Comparison of ENCODE assay signal across 9 cellular contexts in genomic region chr11:86919557-86920210, GRCh38. TPM values are rescaled to one million over a fixed set of nuclear protein-coding genes. Genes with fewer than 3 reads are reported as not detected.
A peak's percentile ranks its signal among the peaks of the same experiment; 100 is the strongest.
DNase-seq lines count a peak whose midpoint lies in the region; ATAC-seq and TF ChIP-seq lines count a peak whose summit lies in the region.
"Had no signal": no experiment of that assay in that cellular context is flagged by ENCODE, and none has a peak within 500 bp of the region (broad histone marks: within the 10 kb centered on the region; RNA-seq: fewer than 3 reads in every experiment).

No MANE protein-coding gene starts in this region.

- TF ChIP-seq CTCF in fibroblast of pulmonary artery (IDR thresholded peaks at IDR 0.05; ENCODE audit: low read length, missing control alignments) (peak; percentile 79), osteoblast (IDR thresholded peaks at IDR 0.05; ENCODE audit: extremely low read depth, low read depth, low read length) (peak; percentile 73)

- no peaks in the 10 kb centered on the region for H3K9me3 Mint-ChIP-seq in activated CD4-positive, alpha-beta T cell treated with anti-CD3 and anti-CD28 coated beads, Interleukin-2, amount 10 ng/mL, durations not matched to agents 24 days and 14 days
- H3K9me3 Mint-ChIP-seq: stimulated activated naive CD8-positive, alpha-beta T cell treated with anti-CD3 and anti-CD28 coated beads, Interleukin-15, amount 100 ng/mL, for 72 hours had no signal

- H3K27me3 Mint-ChIP-seq in activated CD4-positive, alpha-beta T cell treated with anti-CD3 and anti-CD28 coated beads, Interleukin-2, amount 10 ng/mL, durations not matched to agents 24 days and 14 days = peaks cover 9% of the 10 kb centered on the region

- intact Hi-C loops in activated CD4-positive, alpha-beta T cell treated with anti-CD3 and anti-CD28 coated beads, Interleukin-2, amount 10 ng/mL, durations not matched to agents 24 days and 14 days (cut with micrococcal nuclease) = loop anchor here (1.0 to 5.0 kb wide), 2 partner anchors 49 to 1067 kb away; no protein-coding TSS in a partner anchor

- H3K9me3 ChIP-seq in osteoblast (ENCODE audit: low read depth, low read length) = no peaks in the 10 kb centered on the region

- H3K27ac ChIP-seq in osteoblast (ENCODE audit: low read depth, low read length) = peak overlapping the region; percentile 85

- peak overlapping the region; percentile 88 for H2AFZ ChIP-seq in osteoblast (ENCODE audit: low read length)

- H3K79me2 ChIP-seq in osteoblast (ENCODE audit: insufficient read depth, low read length) = no peaks in the 10 kb centered on the region

- DNase-seq in activated CD4-positive, alpha-beta T cell treated with anti-CD3 and anti-CD28 coated beads, Interleukin-2, amount 10 ng/mL, durations not matched to agents 24 days and 14 days = peak; percentile 72
- no peak for DNase-seq in activated CD4-positive, alpha-beta T cell treated with anti-CD3 and anti-CD28 coated beads for 1 hour
- DNase-seq in HuH-7.5 (ENCODE audit: low spot score) = peak; percentile 16
- peak; percentile 89 for DNase-seq in fibroblast of pulmonary artery (ENCODE audit: low read depth)
- peak; percentile 52 for DNase-seq in osteoblast (ENCODE audit: insufficient read length, low spot score, missing footprints)
- DNase-seq in activated gamma-delta T cell (lab: John Stamatoyannopoulos, UW) = no peak

- no peak overlapping the region for H3K4me3 ChIP-seq in fibroblast of pulmonary artery (replicated peaks; ENCODE audit: low read depth, low read length)
- H3K4me3 ChIP-seq in osteoblast (ENCODE audit: insufficient read depth, low read length) = peak overlapping the region; percentile 33

- H3K36me3 Mint-ChIP-seq in activated CD4-positive, alpha-beta T cell treated with anti-CD3 and anti-CD28 coated beads, Interleukin-2, amount 10 ng/mL, durations not matched to agents 24 days and 14 days (ENCODE audit: low read depth) = no peaks in the 10 kb centered on the region

- no peak overlapping the region for H3K27ac Mint-ChIP-seq in activated CD4-positive, alpha-beta T cell treated with anti-CD3 and anti-CD28 coated beads, Interleukin-2, amount 10 ng/mL, durations not matched to agents 24 days and 14 days
- H3K27ac Mint-ChIP-seq: stimulated activated naive CD8-positive, alpha-beta T cell treated with anti-CD3 and anti-CD28 coated beads, Interleukin-15, amount 100 ng/mL, for 72 hours had no signal

- ATAC-seq in SK-N-SH treated with all-trans-retinoic acid at 6 μM for 48 hours (peak; percentile 74), HG02938 (IDR thresholded peaks at IDR 0.05; ENCODE audit: unreplicated experiment) (no peak)
- ATAC-seq: stimulated activated naive CD8-positive, alpha-beta T cell treated with anti-CD3 and anti-CD28 coated beads, Interleukin-15, amount 100 ng/mL, for 72 hours had no signal

- peaks cover 2% of the 10 kb centered on the region for H3K4me1 Mint-ChIP-seq in activated CD4-positive, alpha-beta T cell treated with anti-CD3 and anti-CD28 coated beads, Interleukin-2, amount 10 ng/mL, durations not matched to agents 24 days and 14 days
- H3K4me1 Mint-ChIP-seq: stimulated activated naive CD8-positive, alpha-beta T cell treated with anti-CD3 and anti-CD28 coated beads, Interleukin-15, amount 100 ng/mL, for 72 hours had no signal

- H3K36me3 ChIP-seq in osteoblast (ENCODE audit: insufficient read depth, low read length) = no peaks in the 10 kb centered on the region

- no peaks in the 10 kb centered on the region for H4K20me1 ChIP-seq in osteoblast (ENCODE audit: insufficient read depth, low read length)

- H3K4me1 ChIP-seq in osteoblast (ENCODE audit: insufficient read depth, low read length) = peaks cover 34% of the 10 kb centered on the region

- H3K27me3 ChIP-seq in osteoblast (ENCODE audit: insufficient read depth, low read length) = no peaks in the 10 kb centered on the region

- peak overlapping the region; percentile 77 for H3K4me2 ChIP-seq in osteoblast (ENCODE audit: insufficient read depth, low read length)

- H3K4me3 Mint-ChIP-seq in activated CD4-positive, alpha-beta T cell treated with anti-CD3 and anti-CD28 coated beads, Interleukin-2, amount 10 ng/mL, durations not matched to agents 24 days and 14 days = no peak overlapping the region
- H3K4me3 Mint-ChIP-seq: stimulated activated naive CD8-positive, alpha-beta T cell treated with anti-CD3 and anti-CD28 coated beads, Interleukin-15, amount 100 ng/mL, for 72 hours had no signal

TF ChIP-seq in SK-N-SH treated with all-trans-retinoic acid at 6 μM for 48 hours, 23 proteins besides CTCF, POLR2A, EP300 and RAD21 (continues in another document):
- TF ChIP-seq ZNF565 (CRISPR knock-in tag; conservative IDR thresholded peaks at IDR 0.05; ENCODE audit: low read depth) = no peak
- TF ChIP-seq CSDC2 (CRISPR knock-in tag; IDR thresholded peaks at IDR 0.05) = no peak
- TF ChIP-seq ESRRG (CRISPR knock-in tag; IDR thresholded peaks at IDR 0.05) = no peak
- no peak for TF ChIP-seq RARB (CRISPR knock-in tag; IDR thresholded peaks at IDR 0.05)
- TF ChIP-seq, protein P1, sequence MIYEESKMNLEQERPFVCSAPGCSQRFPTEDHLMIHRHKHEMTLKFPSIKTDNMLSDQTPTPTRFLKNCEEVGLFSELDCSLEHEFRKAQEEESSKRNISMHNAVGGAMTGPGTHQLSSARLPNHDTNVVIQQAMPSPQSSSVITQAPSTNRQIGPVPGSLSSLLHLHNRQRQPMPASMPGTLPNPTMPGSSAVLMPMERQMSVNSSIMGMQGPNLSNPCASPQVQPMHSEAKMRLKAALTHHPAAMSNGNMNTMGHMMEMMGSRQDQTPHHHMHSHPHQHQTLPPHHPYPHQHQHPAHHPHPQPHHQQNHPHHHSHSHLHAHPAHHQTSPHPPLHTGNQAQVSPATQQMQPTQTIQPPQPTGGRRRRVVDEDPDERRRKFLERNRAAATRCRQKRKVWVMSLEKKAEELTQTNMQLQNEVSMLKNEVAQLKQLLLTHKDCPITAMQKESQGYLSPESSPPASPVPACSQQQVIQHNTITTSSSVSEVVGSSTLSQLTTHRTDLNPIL (CRISPR knock-in tag; IDR thresholded peaks at IDR 0.05; ENCODE audit: low read depth) = no peak
- TF ChIP-seq, protein P2, sequence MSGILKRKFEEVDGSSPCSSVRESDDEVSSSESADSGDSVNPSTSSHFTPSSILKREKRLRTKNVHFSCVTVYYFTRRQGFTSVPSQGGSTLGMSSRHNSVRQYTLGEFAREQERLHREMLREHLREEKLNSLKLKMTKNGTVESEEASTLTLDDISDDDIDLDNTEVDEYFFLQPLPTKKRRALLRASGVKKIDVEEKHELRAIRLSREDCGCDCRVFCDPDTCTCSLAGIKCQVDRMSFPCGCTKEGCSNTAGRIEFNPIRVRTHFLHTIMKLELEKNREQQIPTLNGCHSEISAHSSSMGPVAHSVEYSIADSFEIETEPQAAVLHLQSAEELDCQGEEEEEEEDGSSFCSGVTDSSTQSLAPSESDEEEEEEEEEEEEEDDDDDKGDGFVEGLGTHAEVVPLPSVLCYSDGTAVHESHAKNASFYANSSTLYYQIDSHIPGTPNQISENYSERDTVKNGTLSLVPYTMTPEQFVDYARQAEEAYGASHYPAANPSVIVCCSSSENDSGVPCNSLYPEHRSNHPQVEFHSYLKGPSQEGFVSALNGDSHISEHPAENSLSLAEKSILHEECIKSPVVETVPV (CRISPR knock-in tag; IDR thresholded peaks at IDR 0.05) = no peak
- TF ChIP-seq TOX (CRISPR knock-in tag; IDR thresholded peaks at IDR 0.05; ENCODE audit: borderline replicate concordance) = no peak
- TF ChIP-seq, protein P3, sequence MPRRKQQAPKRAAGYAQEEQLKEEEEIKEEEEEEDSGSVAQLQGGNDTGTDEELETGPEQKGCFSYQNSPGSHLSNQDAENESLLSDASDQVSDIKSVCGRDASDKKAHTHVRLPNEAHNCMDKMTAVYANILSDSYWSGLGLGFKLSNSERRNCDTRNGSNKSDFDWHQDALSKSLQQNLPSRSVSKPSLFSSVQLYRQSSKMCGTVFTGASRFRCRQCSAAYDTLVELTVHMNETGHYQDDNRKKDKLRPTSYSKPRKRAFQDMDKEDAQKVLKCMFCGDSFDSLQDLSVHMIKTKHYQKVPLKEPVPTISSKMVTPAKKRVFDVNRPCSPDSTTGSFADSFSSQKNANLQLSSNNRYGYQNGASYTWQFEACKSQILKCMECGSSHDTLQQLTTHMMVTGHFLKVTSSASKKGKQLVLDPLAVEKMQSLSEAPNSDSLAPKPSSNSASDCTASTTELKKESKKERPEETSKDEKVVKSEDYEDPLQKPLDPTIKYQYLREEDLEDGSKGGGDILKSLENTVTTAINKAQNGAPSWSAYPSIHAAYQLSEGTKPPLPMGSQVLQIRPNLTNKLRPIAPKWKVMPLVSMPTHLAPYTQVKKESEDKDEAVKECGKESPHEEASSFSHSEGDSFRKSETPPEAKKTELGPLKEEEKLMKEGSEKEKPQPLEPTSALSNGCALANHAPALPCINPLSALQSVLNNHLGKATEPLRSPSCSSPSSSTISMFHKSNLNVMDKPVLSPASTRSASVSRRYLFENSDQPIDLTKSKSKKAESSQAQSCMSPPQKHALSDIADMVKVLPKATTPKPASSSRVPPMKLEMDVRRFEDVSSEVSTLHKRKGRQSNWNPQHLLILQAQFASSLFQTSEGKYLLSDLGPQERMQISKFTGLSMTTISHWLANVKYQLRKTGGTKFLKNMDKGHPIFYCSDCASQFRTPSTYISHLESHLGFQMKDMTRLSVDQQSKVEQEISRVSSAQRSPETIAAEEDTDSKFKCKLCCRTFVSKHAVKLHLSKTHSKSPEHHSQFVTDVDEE (CRISPR knock-in tag; IDR thresholded peaks at IDR 0.05) = no peak
- no peak for TF ChIP-seq OSR1 (CRISPR knock-in tag; IDR thresholded peaks at IDR 0.05)
- TF ChIP-seq ARNTL (CRISPR knock-in tag; IDR thresholded peaks at IDR 0.05; ENCODE audit: borderline replicate concordance, low read depth) = no peak
- TF ChIP-seq TCF4 (CRISPR knock-in tag; IDR thresholded peaks at IDR 0.05; ENCODE audit: borderline replicate concordance) = no peak
- TF ChIP-seq ZNF70 (CRISPR knock-in tag; IDR thresholded peaks at IDR 0.05) = no peak
- no peak for TF ChIP-seq ZC3H10 (CRISPR knock-in tag; IDR thresholded peaks at IDR 0.05)
- TF ChIP-seq ZFP30 (CRISPR knock-in tag; IDR thresholded peaks at IDR 0.05) = no peak

RNA-seq across cellular contexts. Expression of gene FZD4, which starts 35.5 kb away (rescaled TPM):
- 0.02 TPM in 1 of 2 replicates, not detected in the other for total RNA-seq in activated CD4-positive, alpha-beta T cell treated with anti-CD3 and anti-CD28 coated beads, Interleukin-2, amount 10 ng/mL, durations not matched to agents 24 days and 14 days
- 12.7 and 16.2 TPM in 2 replicates for total RNA-seq in osteoblast

Comparison
In these comparisons a context has a peak if more than half of its experiments do, and no peak if none do; other contexts are left out.
1. DNase-seq: peak in activated CD4-positive, alpha-beta T cell treated with anti-CD3 and anti-CD28 coated beads, Interleukin-2, amount 10 ng/mL, durations not matched to agents 24 days and 14 days (single experiment), HuH-7.5 (single experiment), fibroblast of pulmonary artery (single experiment) and osteoblast (single experiment); none in activated CD4-positive, alpha-beta T cell treated with anti-CD3 and anti-CD28 coated beads for 1 hour (single experiment) and activated gamma-delta T cell (single experiment).
2. RNA of gene FZD4, which starts 35.5 kb away (total RNA-seq): 12.7 to 16.2 TPM in osteoblast; 0.02 TPM in activated CD4-positive, alpha-beta T cell treated with anti-CD3 and anti-CD28 coated beads, Interleukin-2, amount 10 ng/mL, durations not matched to agents 24 days and 14 days; every median in the first group is over 10 times any median in the second.